Comparison of ENCODE assay signal across 1 cellular context in the genomic region with DNA sequence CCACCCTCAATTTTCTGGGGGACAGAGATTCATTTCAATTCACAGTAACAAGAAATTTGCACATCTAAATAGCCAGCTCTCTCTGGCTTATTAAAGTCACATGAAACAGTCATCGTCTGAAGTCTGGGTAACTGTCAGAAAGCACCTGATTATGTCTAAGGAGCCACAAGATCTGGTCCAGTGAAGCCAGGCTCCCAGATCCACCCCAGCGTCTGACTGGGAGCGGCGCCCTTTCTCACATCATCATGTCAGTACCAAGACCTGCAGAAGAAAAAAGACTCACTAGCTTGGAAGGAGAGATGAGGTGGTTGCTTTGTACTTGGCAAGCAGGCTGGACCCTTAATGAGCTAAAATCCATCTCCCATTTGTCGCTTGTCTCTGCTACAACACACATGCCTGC.
TF ChIP-seq lines count a peak whose summit lies in the region.

No MANE protein-coding gene starts in this region.

TF ChIP-seq in GM23338, 12 proteins besides CTCF, POLR2A, EP300 and RAD21 (continued from another document):
- TF ChIP-seq, protein P1, sequence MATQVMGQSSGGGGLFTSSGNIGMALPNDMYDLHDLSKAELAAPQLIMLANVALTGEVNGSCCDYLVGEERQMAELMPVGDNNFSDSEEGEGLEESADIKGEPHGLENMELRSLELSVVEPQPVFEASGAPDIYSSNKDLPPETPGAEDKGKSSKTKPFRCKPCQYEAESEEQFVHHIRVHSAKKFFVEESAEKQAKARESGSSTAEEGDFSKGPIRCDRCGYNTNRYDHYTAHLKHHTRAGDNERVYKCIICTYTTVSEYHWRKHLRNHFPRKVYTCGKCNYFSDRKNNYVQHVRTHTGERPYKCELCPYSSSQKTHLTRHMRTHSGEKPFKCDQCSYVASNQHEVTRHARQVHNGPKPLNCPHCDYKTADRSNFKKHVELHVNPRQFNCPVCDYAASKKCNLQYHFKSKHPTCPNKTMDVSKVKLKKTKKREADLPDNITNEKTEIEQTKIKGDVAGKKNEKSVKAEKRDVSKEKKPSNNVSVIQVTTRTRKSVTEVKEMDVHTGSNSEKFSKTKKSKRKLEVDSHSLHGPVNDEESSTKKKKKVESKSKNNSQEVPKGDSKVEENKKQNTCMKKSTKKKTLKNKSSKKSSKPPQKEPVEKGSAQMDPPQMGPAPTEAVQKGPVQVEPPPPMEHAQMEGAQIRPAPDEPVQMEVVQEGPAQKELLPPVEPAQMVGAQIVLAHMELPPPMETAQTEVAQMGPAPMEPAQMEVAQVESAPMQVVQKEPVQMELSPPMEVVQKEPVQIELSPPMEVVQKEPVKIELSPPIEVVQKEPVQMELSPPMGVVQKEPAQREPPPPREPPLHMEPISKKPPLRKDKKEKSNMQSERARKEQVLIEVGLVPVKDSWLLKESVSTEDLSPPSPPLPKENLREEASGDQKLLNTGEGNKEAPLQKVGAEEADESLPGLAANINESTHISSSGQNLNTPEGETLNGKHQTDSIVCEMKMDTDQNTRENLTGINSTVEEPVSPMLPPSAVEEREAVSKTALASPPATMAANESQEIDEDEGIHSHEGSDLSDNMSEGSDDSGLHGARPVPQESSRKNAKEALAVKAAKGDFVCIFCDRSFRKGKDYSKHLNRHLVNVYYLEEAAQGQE (IDR thresholded peaks at IDR 0.05; ENCODE audit: unreplicated experiment): no peak
- no peak for TF ChIP-seq ZNF114 (CRISPR knock-in tag; IDR thresholded peaks at IDR 0.05)
- no peak for TF ChIP-seq STAT1 (IDR thresholded peaks at IDR 0.05; ENCODE audit: unreplicated experiment)
- no peak for TF ChIP-seq POLR2AphosphoS5 (IDR thresholded peaks at IDR 0.05; ENCODE audit: low read depth)
- TF ChIP-seq, protein P2, sequence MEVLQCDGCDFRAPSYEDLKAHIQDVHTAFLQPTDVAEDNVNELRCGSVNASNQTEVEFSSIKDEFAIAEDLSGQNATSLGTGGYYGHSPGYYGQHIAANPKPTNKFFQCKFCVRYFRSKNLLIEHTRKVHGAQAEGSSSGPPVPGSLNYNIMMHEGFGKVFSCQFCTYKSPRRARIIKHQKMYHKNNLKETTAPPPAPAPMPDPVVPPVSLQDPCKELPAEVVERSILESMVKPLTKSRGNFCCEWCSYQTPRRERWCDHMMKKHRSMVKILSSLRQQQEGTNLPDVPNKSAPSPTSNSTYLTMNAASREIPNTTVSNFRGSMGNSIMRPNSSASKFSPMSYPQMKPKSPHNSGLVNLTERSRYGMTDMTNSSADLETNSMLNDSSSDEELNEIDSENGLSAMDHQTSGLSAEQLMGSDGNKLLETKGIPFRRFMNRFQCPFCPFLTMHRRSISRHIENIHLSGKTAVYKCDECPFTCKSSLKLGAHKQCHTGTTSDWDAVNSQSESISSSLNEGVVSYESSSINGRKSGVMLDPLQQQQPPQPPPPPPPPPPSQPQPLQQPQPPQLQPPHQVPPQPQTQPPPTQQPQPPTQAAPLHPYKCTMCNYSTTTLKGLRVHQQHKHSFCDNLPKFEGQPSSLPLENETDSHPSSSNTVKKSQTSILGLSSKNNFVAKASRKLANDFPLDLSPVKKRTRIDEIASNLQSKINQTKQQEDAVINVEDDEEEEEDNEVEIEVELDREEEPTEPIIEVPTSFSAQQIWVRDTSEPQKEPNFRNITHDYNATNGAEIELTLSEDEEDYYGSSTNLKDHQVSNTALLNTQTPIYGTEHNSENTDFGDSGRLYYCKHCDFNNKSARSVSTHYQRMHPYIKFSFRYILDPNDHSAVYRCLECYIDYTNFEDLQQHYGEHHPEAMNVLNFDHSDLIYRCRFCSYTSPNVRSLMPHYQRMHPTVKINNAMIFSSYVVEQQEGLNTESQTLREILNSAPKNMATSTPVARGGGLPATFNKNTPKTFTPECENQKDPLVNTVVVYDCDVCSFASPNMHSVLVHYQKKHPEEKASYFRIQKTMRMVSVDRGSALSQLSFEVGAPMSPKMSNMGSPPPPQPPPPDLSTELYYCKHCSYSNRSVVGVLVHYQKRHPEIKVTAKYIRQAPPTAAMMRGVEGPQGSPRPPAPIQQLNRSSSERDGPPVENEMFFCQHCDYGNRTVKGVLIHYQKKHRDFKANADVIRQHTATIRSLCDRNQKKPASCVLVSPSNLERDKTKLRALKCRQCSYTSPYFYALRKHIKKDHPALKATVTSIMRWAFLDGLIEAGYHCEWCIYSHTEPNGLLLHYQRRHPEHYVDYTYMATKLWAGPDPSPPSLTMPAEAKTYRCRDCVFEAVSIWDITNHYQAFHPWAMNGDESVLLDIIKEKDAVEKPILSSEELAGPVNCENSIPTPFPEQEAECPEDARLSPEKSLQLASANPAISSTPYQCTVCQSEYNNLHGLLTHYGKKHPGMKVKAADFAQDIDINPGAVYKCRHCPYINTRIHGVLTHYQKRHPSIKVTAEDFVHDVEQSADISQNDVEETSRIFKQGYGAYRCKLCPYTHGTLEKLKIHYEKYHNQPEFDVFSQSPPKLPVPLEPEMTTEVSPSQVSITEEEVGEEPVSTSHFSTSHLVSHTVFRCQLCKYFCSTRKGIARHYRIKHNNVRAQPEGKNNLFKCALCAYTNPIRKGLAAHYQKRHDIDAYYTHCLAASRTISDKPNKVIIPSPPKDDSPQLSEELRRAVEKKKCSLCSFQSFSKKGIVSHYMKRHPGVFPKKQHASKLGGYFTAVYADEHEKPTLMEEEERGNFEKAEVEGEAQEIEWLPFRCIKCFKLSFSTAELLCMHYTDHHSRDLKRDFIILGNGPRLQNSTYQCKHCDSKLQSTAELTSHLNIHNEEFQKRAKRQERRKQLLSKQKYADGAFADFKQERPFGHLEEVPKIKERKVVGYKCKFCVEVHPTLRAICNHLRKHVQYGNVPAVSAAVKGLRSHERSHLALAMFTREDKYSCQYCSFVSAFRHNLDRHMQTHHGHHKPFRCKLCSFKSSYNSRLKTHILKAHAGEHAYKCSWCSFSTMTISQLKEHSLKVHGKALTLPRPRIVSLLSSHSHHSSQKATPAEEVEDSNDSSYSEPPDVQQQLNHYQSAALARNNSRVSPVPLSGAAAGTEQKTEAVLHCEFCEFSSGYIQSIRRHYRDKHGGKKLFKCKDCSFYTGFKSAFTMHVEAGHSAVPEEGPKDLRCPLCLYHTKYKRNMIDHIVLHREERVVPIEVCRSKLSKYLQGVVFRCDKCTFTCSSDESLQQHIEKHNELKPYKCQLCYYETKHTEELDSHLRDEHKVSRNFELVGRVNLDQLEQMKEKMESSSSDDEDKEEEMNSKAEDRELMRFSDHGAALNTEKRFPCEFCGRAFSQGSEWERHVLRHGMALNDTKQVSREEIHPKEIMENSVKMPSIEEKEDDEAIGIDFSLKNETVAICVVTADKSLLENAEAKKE (CRISPR knock-in tag; IDR thresholded peaks at IDR 0.05): no peak
- no peak for TF ChIP-seq NANOG (IDR thresholded peaks at IDR 0.05; ENCODE audit: borderline replicate concordance)
- no peak for TF ChIP-seq CREB1 (CRISPR knock-in tag; IDR thresholded peaks at IDR 0.05; ENCODE audit: low read depth)
- TF ChIP-seq EZH2 (IDR thresholded peaks at IDR 0.05; ENCODE audit: low read depth, unreplicated experiment): no peak
